ENCODE assay signal across 8 cellular contexts in the genomic region with DNA sequence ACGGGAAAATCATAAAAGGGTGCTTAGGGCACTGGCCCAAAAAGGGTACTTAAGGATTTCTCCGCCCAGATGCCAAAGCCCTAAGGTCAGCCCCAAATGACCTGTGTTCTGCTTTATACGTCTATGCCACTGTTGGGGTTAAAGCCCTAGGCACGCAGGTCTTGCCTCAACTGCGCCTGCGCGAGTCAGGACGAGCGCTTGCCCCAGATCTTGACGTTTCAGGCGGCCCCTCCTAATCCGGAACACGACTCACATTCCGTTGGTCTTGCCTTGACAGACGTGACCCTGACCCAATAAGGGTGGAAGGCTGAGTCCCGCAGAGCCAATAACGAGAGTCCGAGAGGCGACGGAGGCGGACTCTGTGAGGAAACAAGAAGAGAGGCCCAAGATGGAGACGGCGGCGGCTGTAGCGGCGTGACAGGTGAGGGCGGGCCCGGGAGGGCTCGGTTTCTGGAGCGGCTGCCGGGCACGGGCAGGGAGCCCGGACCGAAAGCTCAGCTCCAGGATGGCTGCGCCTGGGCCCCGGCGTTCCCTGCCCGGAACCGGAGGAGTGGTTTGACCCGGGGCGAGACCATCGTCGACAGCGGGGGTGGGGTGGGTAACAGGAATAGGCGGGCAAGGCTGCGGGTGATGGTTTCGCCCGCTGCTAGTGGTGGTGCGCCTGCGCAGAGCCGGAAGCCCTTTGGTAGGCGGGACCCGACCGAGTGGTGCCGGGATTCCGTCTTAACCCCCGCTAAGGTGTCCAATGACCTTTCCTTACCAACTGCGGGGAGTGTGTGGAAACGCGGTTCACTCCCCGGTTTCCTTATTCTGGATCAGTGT. TPM values are rescaled to one million over a fixed set of nuclear protein-coding genes. Genes with fewer than 3 reads are reported as not detected.
DNase-seq lines count a peak whose midpoint lies in the region; ATAC-seq, FAIRE-seq and TF ChIP-seq lines count a peak whose summit lies in the region.

A gene (plus strand): TSS at position 375 of the 822 bp plus-strand sequence. CDS start 1,763 bp downstream, outside the sequence.

- TF ChIP-seq POLR2A in HepG2 (IDR thresholded peaks at IDR 0.05; ENCODE audit: insufficient read depth in 1 of 2, low read depth in 2 of 2, low read length in 2 of 2): peak; percentile 52 to 73; a peak in 3 of 4 replicates

- H3K36me3 ChIP-seq in HepG2 (replicated peaks in 1 of 2; ENCODE audit: control insufficient read depth in 1 of 2, insufficient read depth in 2 of 2, low read length in 2 of 2): peaks cover 0 to 19% of the 10 kb centered on the region in 2 experiments; a peak in 2 of 5 replicates

- ATAC-seq in GM19397 (IDR thresholded peaks at IDR 0.05; ENCODE audit: unreplicated experiment) (peak; percentile 86), HG03571 (IDR thresholded peaks at IDR 0.05; ENCODE audit: unreplicated experiment) (peak; percentile 85), HepG2 (peak; percentile 99)

- TF ChIP-seq CTCF in CD14-positive monocyte (IDR thresholded peaks at IDR 0.05): no peak
- no peak for TF ChIP-seq CTCF in HepG2 (CRISPR knock-in tag; IDR thresholded peaks at IDR 0.05)

- no peak for TF ChIP-seq RAD21 in HepG2 (CRISPR knock-in tag; IDR thresholded peaks at IDR 0.05)

- peaks cover 4% of the 10 kb centered on the region; the same call in 1 of the 2 replicates for H4K20me1 ChIP-seq in HepG2 (ENCODE audit: insufficient read depth, low read length)

- peak within 1 kb of the TSS; percentile 27 for H2AFZ ChIP-seq in HepG2 (ENCODE audit: low read length)

- TF ChIP-seq EP300 in HepG2 (IDR thresholded peaks at IDR 0.05; ENCODE audit: low read depth in 2 of 2, low read length in 2 of 2) (no peak), HepG2 (CRISPR knock-in tag; IDR thresholded peaks at IDR 0.05; ENCODE audit: borderline replicate concordance) (no peak)

- H3K27ac ChIP-seq in HepG2 (ENCODE audit: extremely low read length, insufficient read depth, low read length): peak within 1 kb of the TSS; percentile 86

- BruUV-seq in HepG2 (replicated peaks; lab: Mats Ljungman, UMichigan): TSS peak; percentile 71

- peak within 1 kb of the TSS; percentile 93 to 98 (median 97) for H3K27ac Mint-ChIP-seq in CD14-positive monocyte

- peaks cover 0 to 10% (median 0%) of the 10 kb centered on the region in 7 donors for H3K9me3 Mint-ChIP-seq in CD14-positive monocyte

- FAIRE-seq in HepG2 (lab: Jason Lieb, UNC): peak; percentile 99

- DNase-seq in CD14-positive monocyte (ENCODE audit: low spot score): peak; percentile 99
- peak; percentile 99 for DNase-seq in NCI-H82 (lab: John Stamatoyannopoulos, UW)
- DNase-seq in activated CD4-positive, alpha-beta T cell treated with anti-CD3 and anti-CD28 coated beads, Interleukin-2, amount 50 U/mL, for 48 hours: peak; percentile 94 to 95
- peak; percentile 99 for DNase-seq in dermis blood vessel endothelial cell
- DNase-seq in HepG2 (ENCODE audit: low spot score): peak; percentile 98
- DNase-seq in stimulated activated CD4-positive, alpha-beta T cell treated with anti-CD3 and anti-CD28 coated beads, Interleukin-4, amount 100 ng/mL, for 1 hour: peak; percentile 90

- H3K36me3 Mint-ChIP-seq in CD14-positive monocyte: peaks cover 18 to 20% of the 10 kb centered on the region in 2 donors

- H3K4me2 ChIP-seq in HepG2 (ENCODE audit: low read depth, low read length): peak within 1 kb of the TSS; percentile 78

- no peaks in the 10 kb centered on the region for H3K9me3 ChIP-seq in HepG2 (ENCODE audit: low read length)

- H3K4me3 Mint-ChIP-seq in CD14-positive monocyte: peak within 1 kb of the TSS; percentile 82 to 90

- H3K27me3 ChIP-seq in HepG2 (ENCODE audit: control insufficient read depth in 1 of 2, insufficient read depth in 2 of 2, low read length in 2 of 2): no peaks in the 10 kb centered on the region

- H3K27me3 Mint-ChIP-seq in CD14-positive monocyte (ENCODE audit: low read depth in 3 of 3): peaks cover 0 to 9% (median 0%) of the 10 kb centered on the region in 3 donors

- CTCF ChIA-PET in HepG2 (lab: Yijun Ruan, JAX; ENCODE audit: low intra/inter-chr PET ratio, low total read pairs): no interaction called here

- POLR2A ChIA-PET in HepG2 (lab: Yijun Ruan, JAX): no interaction called here

- H3K9ac ChIP-seq in HepG2 (ENCODE audit: insufficient read depth, low read depth, low read length): peak within 1 kb of the TSS; percentile 78

- peaks cover 6% of the 10 kb centered on the region for H3K79me2 ChIP-seq in HepG2 (ENCODE audit: insufficient read depth, low read length)

- peaks cover 43% of the 10 kb centered on the region for H3K4me1 Mint-ChIP-seq in CD14-positive monocyte

- intact Hi-C loops in CD14-positive monocyte (cut with micrococcal nuclease) (loop anchor here (5.0 kb wide), 4 partner anchors 76 to 461 kb away; a partner anchor contains a TSS), HepG2 (cut with micrococcal nuclease; ENCODE audit: unreplicated experiment) (no loop called here)

- H3K4me3 ChIP-seq in HepG2 (replicated peaks in 1 of 3; ENCODE audit: insufficient read depth in 1 of 3, low read depth in 2 of 3, low read length in 3 of 3): peak within 1 kb of the TSS; percentile 60 to 77 (median 77)

- in situ Hi-C loops in HepG2 (cut with HindIII; ENCODE audit: extremely low pct_ligation_motif_present, low pct_unique_long_range_greater_than_20kb): loop anchor here (5.0 kb wide), 1 partner anchor 81 kb away; no protein-coding TSS in a partner anchor

- 0% methylated on average over 2 of the region's 61 CpGs for WGBS in HepG2 (ENCODE audit: low lambda C conversion rate)

- H3K4me1 ChIP-seq in HepG2 (ENCODE audit: insufficient read depth, low read length): peaks cover 8% of the 10 kb centered on the region; the same call in 1 of the 2 replicates

TF ChIP-seq in HepG2, 621 proteins besides CTCF, POLR2A, EP300 and RAD21 (continues in another document):
- TF ChIP-seq AHR (CRISPR knock-in tag; IDR thresholded peaks at IDR 0.05) (no peak), SAP130 (CRISPR knock-in tag; IDR thresholded peaks at IDR 0.05; ENCODE audit: low read depth) (peak; percentile 60), RXRB (CRISPR knock-in tag; IDR thresholded peaks at IDR 0.05; ENCODE audit: borderline replicate concordance) (no peak), MEF2D (CRISPR knock-in tag; IDR thresholded peaks at IDR 0.05) (no peak), FOXJ3 (CRISPR knock-in tag; IDR thresholded peaks at IDR 0.05; ENCODE audit: borderline replicate concordance) (no peak), ZNF337 (CRISPR knock-in tag; IDR thresholded peaks at IDR 0.05; ENCODE audit: borderline replicate concordance, low read depth) (no peak)
- TF ChIP-seq, protein P1, sequence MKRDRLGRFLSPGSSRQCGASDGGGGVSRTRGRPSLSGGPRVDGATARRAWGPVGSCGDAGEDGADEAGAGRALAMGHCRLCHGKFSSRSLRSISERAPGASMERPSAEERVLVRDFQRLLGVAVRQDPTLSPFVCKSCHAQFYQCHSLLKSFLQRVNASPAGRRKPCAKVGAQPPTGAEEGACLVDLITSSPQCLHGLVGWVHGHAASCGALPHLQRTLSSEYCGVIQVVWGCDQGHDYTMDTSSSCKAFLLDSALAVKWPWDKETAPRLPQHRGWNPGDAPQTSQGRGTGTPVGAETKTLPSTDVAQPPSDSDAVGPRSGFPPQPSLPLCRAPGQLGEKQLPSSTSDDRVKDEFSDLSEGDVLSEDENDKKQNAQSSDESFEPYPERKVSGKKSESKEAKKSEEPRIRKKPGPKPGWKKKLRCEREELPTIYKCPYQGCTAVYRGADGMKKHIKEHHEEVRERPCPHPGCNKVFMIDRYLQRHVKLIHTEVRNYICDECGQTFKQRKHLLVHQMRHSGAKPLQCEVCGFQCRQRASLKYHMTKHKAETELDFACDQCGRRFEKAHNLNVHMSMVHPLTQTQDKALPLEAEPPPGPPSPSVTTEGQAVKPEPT (CRISPR knock-in tag; IDR thresholded peaks at IDR 0.05; ENCODE audit: low read depth): no peak

RNA-seq across cellular contexts. Expression of the gene that starts here (rescaled TPM):
- polyA plus RNA-seq in CD14-positive monocyte: 10 to 100 TPM; 49.7 to 68.6 TPM
- total RNA-seq in dermis blood vessel endothelial cell: 10.4 and 17.7 TPM in 2 replicates
- 15.0 and 18.0 TPM in 2 replicates for total RNA-seq in HepG2 (2016; rRNA removed; fragmentation: Illumina TruSeq; extraction: Trizol)
- total RNA-seq in HepG2 (2016; cell fraction: cytosol; rRNA removed; fragmentation: Illumina TruSeq; extraction: Trizol; ENCODE audit: low read depth): 13.7 and 15.0 TPM in 2 replicates
- 12.4 and 19.1 TPM in 2 replicates for total RNA-seq in HepG2 (2016; cell fraction: insoluble cytoplasmic fraction; rRNA removed; fragmentation: Illumina TruSeq; extraction: Trizol)
- 27.5 and 29.8 TPM in 2 replicates for total RNA-seq in HepG2 (2016; cell fraction: membrane; rRNA removed; fragmentation: Illumina TruSeq; extraction: Trizol)
- 17.5 and 21.2 TPM in 2 replicates for total RNA-seq in HepG2 (2016; cell fraction: nucleus; rRNA removed; fragmentation: Illumina TruSeq; extraction: Trizol)
- 33.1 and 37.3 TPM in 2 replicates for polyA plus RNA-seq in HepG2 (2011; rRNA removed)
- 14.7 and 19.5 TPM in 2 replicates for polyA plus RNA-seq in HepG2 (2011; cell fraction: cytosol; rRNA removed)
- 73.7 and 100 TPM in 2 replicates for polyA plus RNA-seq in HepG2 (2011; cell fraction: nucleus; rRNA removed)
- 21.8 and 22.3 TPM in 2 replicates for polyA plus RNA-seq in HepG2 (2012)
- 22.7 and 24.3 TPM in 2 replicates for polyA plus RNA-seq in HepG2 (2016; cell fraction: cytosol; fragmentation: Illumina TruSeq; extraction: Trizol; ENCODE audit: low read depth)
- 17.2 and 19.2 TPM in 2 replicates for polyA plus RNA-seq in HepG2 (2016; cell fraction: insoluble cytoplasmic fraction; fragmentation: Illumina TruSeq; extraction: Trizol; ENCODE audit: low read depth)
- 34.0 and 37.5 TPM in 2 replicates for polyA plus RNA-seq in HepG2 (2016; cell fraction: membrane; fragmentation: Illumina TruSeq; extraction: Trizol; ENCODE audit: low read depth)
- 48.7 and 51.3 TPM in 2 replicates for polyA plus RNA-seq in HepG2 (2016; cell fraction: nucleus; fragmentation: Illumina TruSeq; extraction: Trizol; ENCODE audit: insufficient read depth, low read depth)
- 42.0 and 212 TPM in 2 replicates for polyA minus RNA-seq in HepG2 (2011; rRNA and poly(A)+ RNA removed; ENCODE audit: low replicate concordance)
- polyA minus RNA-seq in HepG2 (2011; cell fraction: cytosol; rRNA and poly(A)+ RNA removed): 14.2 and 23.2 TPM in 2 replicates
- 24.6 and 28.8 TPM in 2 replicates for polyA minus RNA-seq in HepG2 (2011; cell fraction: nucleus; rRNA and poly(A)+ RNA removed)

Comparison
In these comparisons a context has a peak if more than half of its experiments do, and no peak if none do; other contexts are left out.
1. Peak in every context shown above with its lines: DNase-seq, ATAC-seq, H3K4me3 ChIP-seq and H3K27ac ChIP-seq.